34 cellular contexts compared by ENCODE assay signal in genomic region chr17:72212041-72212440, GRCh38.
"Had no signal": no experiment of that assay in that cellular context is flagged by ENCODE, and none has a peak within 500 bp of the region (broad histone marks: within the 10 kb centered on the region; RNA-seq: fewer than 3 reads in every experiment).

No MANE protein-coding gene starts in this region.

- H3K4me2 ChIP-seq: KMS-11 had no signal

- H3K9me3 ChIP-seq: MG63 had no signal

- H3K27ac ChIP-seq: KMS-11 had no signal

- H3K36me3 ChIP-seq: MG63 had no signal

- DNase-seq: Kasumi-1, MG63, MM.1S, MV-4-11, NCI-H1048, NCI-H1092, NCI-H1092 treated with DMSO at 0.1 percent for 48 hours, NCI-H1105, NCI-H1105 treated with DMSO at 0.1 percent for 48 hours, NCI-H1417, NCI-H1417 treated with DMSO at 0.1 percent for 48 hours, NCI-H1436, NCI-H1436 treated with DMSO at 0.1 percent for 48 hours, NCI-H146, NCI-H1694, NCI-H1694 treated with DMSO at 0.1 percent for 48 hours, NCI-H187, NCI-H187 treated with DMSO at 0.1 percent for 48 hours, NCI-H1930, NCI-H2029, NCI-H2029 treated with DMSO at 0.1 percent for 48 hours, NCI-H2081, NCI-H2081 treated with DMSO at 0.1 percent for 48 hours, NCI-H2107, NCI-H2171, NCI-H2171 treated with DMSO at 0.1 percent for 48 hours, NCI-H2227 treated with DMSO at 0.1 percent for 48 hours, NCI-H226, NCI-H345, NCI-H446, NCI-H446 treated with DMSO at 0.1 percent for 48 hours, NCI-H510A, NCI-H510A treated with DMSO at 0.1 percent for 48 hours had no signal

- H3K4me3 ChIP-seq: MG63 had no signal

- H3K9ac ChIP-seq: KMS-11 had no signal
